8 cellular contexts compared by ENCODE assay signal in the genomic region with DNA sequence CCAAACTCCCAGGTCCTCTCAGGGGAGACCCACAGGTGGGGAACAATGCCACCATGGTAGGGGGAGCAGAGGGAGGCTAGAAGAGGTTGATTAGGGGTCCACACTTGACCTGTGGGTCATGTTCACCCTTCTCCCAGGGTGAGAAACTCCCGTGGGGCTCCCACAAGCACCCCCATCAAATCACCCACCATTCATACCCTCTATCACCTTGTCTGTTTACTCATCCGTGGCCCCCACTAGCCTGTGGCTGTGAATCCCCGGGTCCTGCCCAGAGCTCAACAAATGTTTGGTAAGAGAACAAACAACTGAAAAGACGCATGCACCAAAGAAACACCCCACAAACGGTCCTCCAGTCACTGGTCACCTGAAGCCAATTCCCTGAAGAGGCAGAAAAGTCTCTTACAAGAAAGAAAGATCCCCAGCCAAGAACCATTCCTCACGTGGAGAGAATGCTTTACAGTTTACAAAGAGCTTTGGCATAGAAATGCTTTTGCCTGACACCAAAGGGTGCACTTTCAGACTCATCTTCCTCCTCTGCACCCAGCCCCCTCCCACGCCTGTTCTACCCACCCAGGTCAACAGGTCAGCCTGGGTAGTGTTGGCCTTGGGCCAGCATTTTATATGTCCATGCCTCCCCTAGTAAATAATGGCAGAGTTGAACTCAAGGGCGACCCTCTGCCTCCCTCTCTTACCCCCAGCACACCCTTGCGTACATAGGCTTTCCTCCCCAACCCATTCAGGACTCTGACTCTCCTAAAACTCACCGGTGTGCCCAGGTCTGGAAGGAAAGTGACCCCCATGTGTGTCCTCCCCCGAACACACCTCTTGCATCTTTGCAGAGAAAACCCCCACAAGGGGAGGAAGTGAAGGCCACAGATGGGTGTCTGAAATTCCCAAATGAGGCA. TPM values are rescaled to one million over a fixed set of nuclear protein-coding genes. Genes with fewer than 3 reads are reported as not detected.
DNase-seq lines count a peak whose midpoint lies in the region; ATAC-seq and TF ChIP-seq lines count a peak whose summit lies in the region.

No MANE protein-coding gene starts in this region.

- peak overlapping the region; percentile 95 for H3K4me3 ChIP-seq in right cardiac atrium (ENCODE audit: low read length)
- H3K4me3 ChIP-seq in skeletal muscle tissue (ENCODE audit: low read length in 3 of 3), result peak overlapping the region; percentile 76 to 90 (median 81)

- no peak overlapping the region for H2BK15ac ChIP-seq in H9 (ENCODE audit: low read depth, low read length)

- no peak overlapping the region for H3K4ac ChIP-seq in H9 (ENCODE audit: low read depth, low read length)

- H4K20me1 ChIP-seq in H9 (ENCODE audit: control insufficient read depth, insufficient read depth, insufficient read length), result no peaks in the 10 kb centered on the region

- H3K4me1 ChIP-seq in H9 (ENCODE audit: insufficient read depth, low read length), result 0 out of 2 replicates have a peak, but pooled peaks cover under 1% of the 10 kb centered on the region
- peaks cover 27% of the 10 kb centered on the region for H3K4me1 ChIP-seq in right cardiac atrium (ENCODE audit: control insufficient read depth, insufficient read depth, low read length)
- peaks cover 64 to 82% (median 73%) of the 10 kb centered on the region in 3 donors for H3K4me1 ChIP-seq in skeletal muscle tissue (ENCODE audit: control insufficient read depth in 3 of 3, insufficient read depth in 3 of 3, low read length in 3 of 3)

- no peak overlapping the region for H2BK20ac ChIP-seq in H9 (ENCODE audit: low read depth, low read length, poor library complexity, severe bottlenecking)

- no peak overlapping the region for H3K27ac Mint-ChIP-seq in H9

- H3K27me3 ChIP-seq in H9 (ENCODE audit: insufficient read depth, low read length) (peaks cover 9% of the 10 kb centered on the region; the same call in 1 of the 2 replicates), right cardiac atrium (ENCODE audit: control insufficient read depth, insufficient read depth) (no peaks in the 10 kb centered on the region), skeletal muscle tissue (ENCODE audit: control insufficient read depth in 3 of 3, insufficient read depth in 3 of 3, low read length in 3 of 3) (no peaks in the 10 kb centered on the region)

- H3K9ac ChIP-seq in H9 (ENCODE audit: extremely low read depth, insufficient read length, low read length), result no peak overlapping the region
- H3K9ac ChIP-seq in skeletal muscle tissue (ENCODE audit: low read depth in 1 of 3, low read length in 3 of 3), result peak overlapping the region; percentile 88 to 93 (median 89)

- H3K9me3 ChIP-seq in H9 (ENCODE audit: control insufficient read depth, low read depth, low read length) (no peaks in the 10 kb centered on the region), right cardiac atrium (ENCODE audit: control insufficient read depth, low read length) (no peaks in the 10 kb centered on the region), skeletal muscle tissue (ENCODE audit: control insufficient read depth in 3 of 3, low read length in 3 of 3) (no peaks in the 10 kb centered on the region)

- H3K14ac ChIP-seq in H9 (ENCODE audit: insufficient read depth, low read length), result no peak overlapping the region

- ATAC-seq in right cardiac atrium (no peak), GM21786 (IDR thresholded peaks at IDR 0.05; ENCODE audit: unreplicated experiment) (no peak), GM18502 (IDR thresholded peaks at IDR 0.05; ENCODE audit: poor library complexity, unreplicated experiment) (no peak), GM18868 (IDR thresholded peaks at IDR 0.05; ENCODE audit: unreplicated experiment) (no peak)

- no peak overlapping the region for H2BK5ac ChIP-seq in H9 (ENCODE audit: insufficient read length, low read length)

- no peak overlapping the region for H2AK5ac ChIP-seq in H9 (ENCODE audit: insufficient read length, low read length)

- no peaks in the 10 kb centered on the region for H3K79me1 ChIP-seq in H9 (ENCODE audit: insufficient read depth, low read depth, low read length, poor library complexity, severe bottlenecking)

- H3K18ac ChIP-seq in H9 (ENCODE audit: insufficient read length, low read depth, low read length), result no peak overlapping the region

- TF ChIP-seq CTCF in H9 (conservative IDR thresholded peaks at IDR 0.05) (no peak), VCaP (conservative IDR thresholded peaks at IDR 0.05) (no peak)

- H3K4me1 Mint-ChIP-seq in H9, result peaks cover 19 to 24% of the 10 kb centered on the region in 2 experiments

- no peak overlapping the region for H4K91ac ChIP-seq in H9 (ENCODE audit: insufficient read length, low read depth, low read length)

- H3K9me3 Mint-ChIP-seq in H9, result peaks cover 0 to 2% of the 10 kb centered on the region in 2 experiments; a peak in 1 of 5 replicates

- peak overlapping the region; percentile 72 to 87 for H3K4me3 Mint-ChIP-seq in H9

- H4K8ac ChIP-seq in H9 (replicated peaks; ENCODE audit: insufficient read length, low read depth, low read length), result no peak overlapping the region

- no peak for DNase-seq in H9
- DNase-seq in right cardiac atrium, result peak in 1 of 3 donors; percentile 43
- no peak for DNase-seq in anterior cingulate cortex (lab: John Stamatoyannopoulos, UW)

- WGBS in H9 (ENCODE audit: extremely low coverage, insufficient read length, low lambda C conversion rate), result no CpG with 5 or more reads among the region's 11 CpGs
- WGBS in right cardiac atrium, result 16% methylated on average over 11 of the region's 11 CpGs

- H4K5ac ChIP-seq in H9 (ENCODE audit: insufficient read length, low read depth, low read length), result no peak overlapping the region

- H3K56ac ChIP-seq in H9 (ENCODE audit: insufficient read length, low read depth, low read length), result no peak overlapping the region

- peaks cover 22% of the 10 kb centered on the region for H3K23me2 ChIP-seq in H9 (ENCODE audit: insufficient read length, low read depth, low read length, poor library complexity, severe bottlenecking)

- peaks cover 0 to 6% (median 3%) of the 10 kb centered on the region in 3 donors for H3K36me3 ChIP-seq in skeletal muscle tissue (ENCODE audit: control insufficient read depth in 3 of 3, insufficient read depth in 3 of 3, low read length in 3 of 3)

- no peaks in the 10 kb centered on the region for H3K79me2 ChIP-seq in H9 (ENCODE audit: insufficient read depth, low read length)

- H3K4me2 ChIP-seq in H9 (ENCODE audit: insufficient read depth, insufficient read length, low read length), result peak overlapping the region; percentile 81

- no peaks in the 10 kb centered on the region; a peak in 2 of 7 replicates for H3K36me3 Mint-ChIP-seq in H9 (ENCODE audit: insufficient read depth in 1 of 3, low read depth in 3 of 3)

- H2AFZ ChIP-seq in H9 (ENCODE audit: low read length), result no peak overlapping the region

- H3K27ac ChIP-seq in H9 (ENCODE audit: insufficient read length, low read depth, low read length) (no peak overlapping the region), VCaP (peak overlapping the region; percentile 55), right cardiac atrium (ENCODE audit: low read length) (peak overlapping the region; percentile 96), skeletal muscle tissue (ENCODE audit: low read depth, low read length) (peak overlapping the region; percentile 82)

- no peak overlapping the region for H3T11ph ChIP-seq in H9 (ENCODE audit: low read length)

- intact Hi-C loops in right cardiac atrium (cut with DNase I), result loop anchor here (1.0 to 10.0 kb wide), 4 partner anchors 36 to 49 kb away; no protein-coding TSS in a partner anchor

- no peak overlapping the region for H3K23ac ChIP-seq in H9 (ENCODE audit: insufficient read length, low read depth, low read length)

- no peak overlapping the region for H2BK120ac ChIP-seq in H9 (ENCODE audit: low read depth, low read length, poor library complexity, severe bottlenecking)

- H2BK12ac ChIP-seq in H9 (ENCODE audit: insufficient read length, low read depth, low read length), result no peak overlapping the region

- H3K27me3 Mint-ChIP-seq in H9 (ENCODE audit: low read depth), result peaks cover 56% of the 10 kb centered on the region

RNA-seq across cellular contexts. Expression of a gene that starts 1.8 kb away (rescaled TPM):
- total RNA-seq in H9 (2021) (3.5 and 3.8 TPM in 2 replicates), right cardiac atrium (10 to 100 TPM; 60.4 to 75.3 (median 63.8) TPM), skeletal muscle tissue (20.9 TPM)
- 31.3 TPM for polyA plus RNA-seq in right cardiac atrium
